In genomic region chr5:132455614-132456115, GRCh38 we compare ENCODE assay signal across 9 cellular contexts. TPM values are rescaled to one million over a fixed set of nuclear protein-coding genes. Genes with fewer than 3 reads are reported as not detected.
A peak's percentile ranks its signal among the peaks of the same experiment; 100 is the strongest.
DNase-seq lines count a peak whose midpoint lies in the region; ATAC-seq, FAIRE-seq and TF ChIP-seq lines count a peak whose summit lies in the region.
"Had no signal": no experiment of that assay in that cellular context is flagged by ENCODE, and none has a peak within 500 bp of the region (broad histone marks: within the 10 kb centered on the region; RNA-seq: fewer than 3 reads in every experiment).

No MANE protein-coding gene starts in this region.

- no peaks in the 10 kb centered on the region for H3K36me3 ChIP-seq in CD8-positive, alpha-beta memory T cell (ENCODE audit: insufficient read depth, low read length)
- no peaks in the 10 kb centered on the region for H3K36me3 ChIP-seq in pancreas

- intact Hi-C loops in pancreas (cut with DNase I), result no loop called here

- H3K4me1 ChIP-seq in CD8-positive, alpha-beta memory T cell (ENCODE audit: insufficient read depth, low read length), result peaks cover 87% of the 10 kb centered on the region
- peaks cover 0 to 21% (median 0%) of the 10 kb centered on the region in 3 donors for H3K4me1 ChIP-seq in pancreas

- 82 to 84% methylated on average over 5 of the region's 5 CpGs for WGBS in pancreas, 2 donors

- peak; percentile 3 for ATAC-seq in HG03108 (IDR thresholded peaks at IDR 0.05; ENCODE audit: unreplicated experiment)
- no peak for ATAC-seq in pancreas
- ATAC-seq in GM19397 (IDR thresholded peaks at IDR 0.05; ENCODE audit: unreplicated experiment), result no peak

- peak overlapping the region; percentile 47 for H3K4me3 ChIP-seq in CD8-positive, alpha-beta memory T cell (ENCODE audit: low read length)
- H3K4me3 ChIP-seq in pancreas, result no peak overlapping the region

- TF ChIP-seq CTCF in chondrocyte (IDR thresholded peaks at IDR 0.05), result no peak
- TF ChIP-seq CTCF in pancreas (IDR thresholded peaks at IDR 0.05), result no peak

- peaks cover 0 to 2% of the 10 kb centered on the region in 2 donors for H3K27me3 Mint-ChIP-seq in CD8-positive, alpha-beta memory T cell
- H3K27me3 Mint-ChIP-seq in chondrocyte (ENCODE audit: low read depth), result no peaks in the 10 kb centered on the region

- H3K27me3 ChIP-seq in CD8-positive, alpha-beta memory T cell (ENCODE audit: insufficient read depth, low read length, poor library complexity, severe bottlenecking), result no peaks in the 10 kb centered on the region
- no peaks in the 10 kb centered on the region for H3K27me3 ChIP-seq in pancreas

- H3K27ac Mint-ChIP-seq in CD8-positive, alpha-beta memory T cell, result peak overlapping the region; percentile 98 to 100 (median 100)
- no peak overlapping the region for H3K27ac Mint-ChIP-seq in chondrocyte (ENCODE audit: unreplicated experiment)

- POLR2A ChIA-PET in CD8-positive, alpha-beta memory T cell (lab: Charles Lee), result interaction anchor here (0.9 to 8.4 kb wide), 15 partner anchors 8 to 48 kb away, joined by 3 to 182 read pairs (median 11); partner anchors contain the start of gene IRF1

- no peak for DNase-seq in CD8-positive, alpha-beta memory T cell
- peak; percentile 29 for DNase-seq in chondrocyte (ENCODE audit: low spot score)
- DNase-seq in pancreas, result no peak
- no peak for DNase-seq in stimulated activated CD4-positive, alpha-beta T cell treated with anti-CD3 and anti-CD28 coated beads, Interleukin-4, amount 100 ng/mL, for 1 hour
- DNase-seq in NCI-H2029 (lab: John Stamatoyannopoulos, UW), result no peak
- DNase-seq in stimulated activated CD8-positive, alpha-beta memory T cell treated with anti-CD3 and anti-CD28 coated beads, Interleukin-4, amount 100 ng/mL, for 48 hours, result no peak
- DNase-seq: mesendoderm had no signal

- peaks cover 0 to 2% (median 0%) of the 10 kb centered on the region in 5 donors for H3K9me3 Mint-ChIP-seq in CD8-positive, alpha-beta memory T cell
- H3K9me3 Mint-ChIP-seq in chondrocyte (ENCODE audit: low read depth), result no peaks in the 10 kb centered on the region

- H3K27ac ChIP-seq in CD8-positive, alpha-beta memory T cell (ENCODE audit: low read depth, low read length), result peak overlapping the region; percentile 93
- peak overlapping the region in 3 of 4 donors; percentile 29 to 77 (median 76) for H3K27ac ChIP-seq in pancreas

- FAIRE-seq in pancreas (lab: Jason Lieb, UNC), result no peak

- H3K9me3 ChIP-seq in CD8-positive, alpha-beta memory T cell (ENCODE audit: low read length), result no peaks in the 10 kb centered on the region
- H3K9me3 ChIP-seq in pancreas, result no peaks in the 10 kb centered on the region

- peaks cover 25 to 50% (median 25%) of the 10 kb centered on the region in 3 donors for H3K36me3 Mint-ChIP-seq in CD8-positive, alpha-beta memory T cell
- H3K36me3 Mint-ChIP-seq in chondrocyte (ENCODE audit: low read depth), result peaks cover 5% of the 10 kb centered on the region

- CTCF ChIA-PET in CD8-positive, alpha-beta memory T cell (lab: Charles Lee), result interaction anchor here (1.1 to 8.4 kb wide), 16 partner anchors 8 to 69 kb away, joined by 3 to 85 read pairs (median 18); partner anchors contain the start of gene IRF1

- H3K4me1 Mint-ChIP-seq in CD8-positive, alpha-beta memory T cell, result peaks cover 92 to 97% (median 95%) of the 10 kb centered on the region in 3 donors
- peaks cover 57% of the 10 kb centered on the region for H3K4me1 Mint-ChIP-seq in chondrocyte (ENCODE audit: low read depth)

- H3K4me3 Mint-ChIP-seq in CD8-positive, alpha-beta memory T cell, result peak overlapping the region; percentile 37 to 86 (median 81)
- H3K4me3 Mint-ChIP-seq in chondrocyte (ENCODE audit: unreplicated experiment), result no peak overlapping the region

RNA-seq across cellular contexts. Expression of gene IRF1, which starts 34.9 kb away (rescaled TPM):
- total RNA-seq in CD8-positive, alpha-beta memory T cell, result 100 to 1,000 TPM; 115 to 121 TPM
- polyA plus RNA-seq in CD8-positive, alpha-beta memory T cell, result 204 TPM
- total RNA-seq in chondrocyte (10.8 to 17.8 TPM (median 16.3 TPM) in 3 replicates), pancreas (10 to 100 TPM in 4 of 6 donors, 1 to 10 TPM in 2; 7.0 to 28.0 (median 11.1) TPM)
- 10 to 100 TPM in 1 of 2 donors, 1 to 10 TPM in 1; 8.5 to 30.8 TPM for polyA plus RNA-seq in pancreas
